2 cellular contexts compared by ENCODE assay signal in genomic region chr17:82218349-82219075, GRCh38.
TF ChIP-seq lines count a peak whose summit lies in the region.

No MANE protein-coding gene starts in this region.

TF ChIP-seq in SK-N-SH, 30 proteins besides CTCF, POLR2A, EP300 and RAD21:
- TF ChIP-seq EZH2phosphoT487 (IDR thresholded peaks at IDR 0.05; ENCODE audit: borderline replicate concordance, low read depth): no peak
- no peak for TF ChIP-seq RFX5 (IDR thresholded peaks at IDR 0.05; ENCODE audit: low read length)
- no peak for TF ChIP-seq CHD2 (IDR thresholded peaks at IDR 0.05; ENCODE audit: low read length, partially characterized antibody)
- TF ChIP-seq POLR2AphosphoS5 (IDR thresholded peaks at IDR 0.05; ENCODE audit: low read depth, low read length): no peak
- TF ChIP-seq TEAD4 (IDR thresholded peaks at IDR 0.05; ENCODE audit: borderline replicate concordance, insufficient read depth): no peak
- no peak for TF ChIP-seq GATA2 (CRISPR knock-in tag; IDR thresholded peaks at IDR 0.05)
- TF ChIP-seq RCOR1 (IDR thresholded peaks at IDR 0.05; ENCODE audit: low read length): no peak
- no peak for TF ChIP-seq NRF1 (IDR thresholded peaks at IDR 0.05; ENCODE audit: low read depth, low read length)
- no peak for TF ChIP-seq FOXM1 (IDR thresholded peaks at IDR 0.05; ENCODE audit: low read depth)
- TF ChIP-seq ELF1 (IDR thresholded peaks at IDR 0.05): no peak
- no peak for TF ChIP-seq FOXJ3 (CRISPR knock-in tag; IDR thresholded peaks at IDR 0.05)
- no peak for TF ChIP-seq TCF12 (IDR thresholded peaks at IDR 0.05)
- TF ChIP-seq SMC3 (IDR thresholded peaks at IDR 0.05; ENCODE audit: low read depth, low read length): no peak
- TF ChIP-seq YY1 (IDR thresholded peaks at IDR 0.05; ENCODE audit: low read depth): no peak
- no peak for TF ChIP-seq JUND (IDR thresholded peaks at IDR 0.05)
- TF ChIP-seq, protein P1, sequence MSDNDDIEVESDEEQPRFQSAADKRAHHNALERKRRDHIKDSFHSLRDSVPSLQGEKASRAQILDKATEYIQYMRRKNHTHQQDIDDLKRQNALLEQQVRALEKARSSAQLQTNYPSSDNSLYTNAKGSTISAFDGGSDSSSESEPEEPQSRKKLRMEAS (IDR thresholded peaks at IDR 0.05; ENCODE audit: low read depth): no peak
- no peak for TF ChIP-seq NFIC (IDR thresholded peaks at IDR 0.05; ENCODE audit: borderline replicate concordance)
- TF ChIP-seq, protein P2, sequence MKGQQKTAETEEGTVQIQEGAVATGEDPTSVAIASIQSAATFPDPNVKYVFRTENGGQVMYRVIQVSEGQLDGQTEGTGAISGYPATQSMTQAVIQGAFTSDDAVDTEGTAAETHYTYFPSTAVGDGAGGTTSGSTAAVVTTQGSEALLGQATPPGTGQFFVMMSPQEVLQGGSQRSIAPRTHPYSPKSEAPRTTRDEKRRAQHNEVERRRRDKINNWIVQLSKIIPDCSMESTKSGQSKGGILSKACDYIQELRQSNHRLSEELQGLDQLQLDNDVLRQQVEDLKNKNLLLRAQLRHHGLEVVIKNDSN (IDR thresholded peaks at IDR 0.05; ENCODE audit: borderline replicate concordance, low read depth): no peak
TF ChIP-seq in SK-N-SH: peak in this region for 0.

TF ChIP-seq in SK-N-SH treated with all-trans-retinoic acid at 6 μM for 48 hours, 23 proteins besides CTCF, POLR2A, EP300 and RAD21:
- no peak for TF ChIP-seq BACH2 (CRISPR knock-in tag; IDR thresholded peaks at IDR 0.05; ENCODE audit: borderline replicate concordance)
- TF ChIP-seq ZFP3 (CRISPR knock-in tag; IDR thresholded peaks at IDR 0.05): no peak
- no peak for TF ChIP-seq ZFP30 (CRISPR knock-in tag; IDR thresholded peaks at IDR 0.05)
